9 cellular contexts compared by ENCODE assay signal in genomic region chr14:104870368-104871144, GRCh38. TPM values are rescaled to one million over a fixed set of nuclear protein-coding genes. Genes with fewer than 3 reads are reported as not detected.
DNase-seq lines count a peak whose midpoint lies in the region; ATAC-seq, FAIRE-seq and TF ChIP-seq lines count a peak whose summit lies in the region.
"Had no signal": no experiment of that assay in that cellular context is flagged by ENCODE, and none has a peak within 500 bp of the region (broad histone marks: within the 10 kb centered on the region; RNA-seq: fewer than 3 reads in every experiment).

No MANE protein-coding gene starts in this region.

- H3K4me1 ChIP-seq in pancreas: peaks cover 0 to 14% (median 4%) of the 10 kb centered on the region in 3 donors

- no peak overlapping the region for H3K27ac ChIP-seq in pancreas
- H3K27ac ChIP-seq: neutrophil had no signal

- H3K4me3 ChIP-seq in astrocyte of the spinal cord (ENCODE audit: low read depth, low read length) (no peak overlapping the region), pancreas (no peak overlapping the region)

- FAIRE-seq in D721Med (lab: Jason Lieb, UNC) (no peak), pancreas (lab: Jason Lieb, UNC) (no peak)

- intact Hi-C loops in pancreas (cut with DNase I): no loop called here

- TF ChIP-seq CTCF in D721Med (IDR thresholded peaks at IDR 0.05; ENCODE audit: insufficient read depth, missing control alignments) (peak; percentile 19), astrocyte of the spinal cord (IDR thresholded peaks at IDR 0.05; ENCODE audit: low read depth, low read length) (peak; percentile 52), pancreas (IDR thresholded peaks at IDR 0.05) (peak in 2 of 4 donors; percentile 10 to 36)

- no peaks in the 10 kb centered on the region for H3K9me3 ChIP-seq in pancreas
- H3K9me3 ChIP-seq: neutrophil had no signal

- in situ Hi-C loops in SK-MEL-5 (cut with HindIII; ENCODE audit: low pct_unique_long_range_greater_than_20kb, low sequenced_read_pairs): no loop called here
- in situ Hi-C loops in astrocyte of the spinal cord (cut with HindIII; ENCODE audit: low sequenced_read_pairs): no loop called here

- H3K36me3 ChIP-seq in pancreas: no peaks in the 10 kb centered on the region
- H3K36me3 ChIP-seq: neutrophil had no signal

- no peaks in the 10 kb centered on the region for H3K27me3 ChIP-seq in pancreas

- no peak for DNase-seq in D721Med (ENCODE audit: insufficient read length, low spot score)
- peak; percentile 32 for DNase-seq in SK-MEL-5 (ENCODE audit: low read depth, low spot score)
- no peak for DNase-seq in astrocyte of the spinal cord (ENCODE audit: low read depth, low spot score)
- peak in 4 of 6 donors; percentile 30 to 78 (median 63) for DNase-seq in pancreas
- DNase-seq in left lobe of liver (ENCODE audit: low spot score): no peak
- no peak for DNase-seq in OCI-M2 (lab: John Stamatoyannopoulos, UW; ENCODE audit: unreplicated experiment)
- no peak for DNase-seq in NCI-H146 treated with DMSO at 0.1 percent for 48 hours (lab: John Stamatoyannopoulos, UW; ENCODE audit: unreplicated experiment)
- DNase-seq in NCI-H524 treated with DMSO at 0.1 percent for 48 hours (lab: John Stamatoyannopoulos, UW): no peak

- WGBS in pancreas, 2 donors: 72 to 73% methylated on average over 17 to 21 of the region's 21 CpGs

- ATAC-seq in pancreas (peak in 2 of 4 donors; percentile 25 to 54), left lobe of liver (no peak)

RNA-seq across cellular contexts. Expression of gene CEP170B, which starts 5.5 kb away (rescaled TPM):
- total RNA-seq in SK-MEL-5 (2014; rRNA removed; shearing (Covaris generic)): 20.2 and 20.4 TPM in 2 replicates
- polyA plus RNA-seq in SK-MEL-5 (2015; cell fraction: cytosol; rRNA removed): 39.4 and 52.5 TPM in 2 replicates
- 97.4 and 98.1 TPM in 2 replicates for polyA plus RNA-seq in SK-MEL-5 (2015; cell fraction: nucleus; rRNA removed)
- total RNA-seq in pancreas (10 to 100 TPM; 17.7 to 26.3 (median 21.9) TPM), left lobe of liver (22.9 TPM)
- polyA plus RNA-seq in pancreas: 10 to 100 TPM; 19.1 to 43.8 TPM

RNA-seq across cellular contexts. Expression of gene PLD4, which starts 54.1 kb away (rescaled TPM):
- total RNA-seq in SK-MEL-5 (2014; rRNA removed; shearing (Covaris generic)): not detected in 2 replicates
- 1.0 TPM in 1 of 2 replicates, not detected in the other for polyA plus RNA-seq in SK-MEL-5 (2015; cell fraction: cytosol; rRNA removed)
- 0.09 and 0.11 TPM in 2 replicates for polyA plus RNA-seq in SK-MEL-5 (2015; cell fraction: nucleus; rRNA removed)
- total RNA-seq in pancreas (10 to 100 TPM in 1 of 6 donors, 1 to 10 TPM in 2, under 1 TPM in 3; 0.19 to 12.5 (median 0.91) TPM), left lobe of liver (not detected)
- under 1 TPM; 0.49 to 0.52 TPM for polyA plus RNA-seq in pancreas

Comparison
In these comparisons a context has a peak if more than half of its experiments do, and no peak if none do; other contexts are left out.
1. DNase-seq: peak in SK-MEL-5 (single experiment) and pancreas (4 of 6); none in D721Med (single experiment), astrocyte of the spinal cord (single experiment), left lobe of liver (single experiment), OCI-M2 (single experiment), NCI-H146 treated with DMSO at 0.1 percent for 48 hours (single experiment) and NCI-H524 treated with DMSO at 0.1 percent for 48 hours (single experiment).